In the genomic region with DNA sequence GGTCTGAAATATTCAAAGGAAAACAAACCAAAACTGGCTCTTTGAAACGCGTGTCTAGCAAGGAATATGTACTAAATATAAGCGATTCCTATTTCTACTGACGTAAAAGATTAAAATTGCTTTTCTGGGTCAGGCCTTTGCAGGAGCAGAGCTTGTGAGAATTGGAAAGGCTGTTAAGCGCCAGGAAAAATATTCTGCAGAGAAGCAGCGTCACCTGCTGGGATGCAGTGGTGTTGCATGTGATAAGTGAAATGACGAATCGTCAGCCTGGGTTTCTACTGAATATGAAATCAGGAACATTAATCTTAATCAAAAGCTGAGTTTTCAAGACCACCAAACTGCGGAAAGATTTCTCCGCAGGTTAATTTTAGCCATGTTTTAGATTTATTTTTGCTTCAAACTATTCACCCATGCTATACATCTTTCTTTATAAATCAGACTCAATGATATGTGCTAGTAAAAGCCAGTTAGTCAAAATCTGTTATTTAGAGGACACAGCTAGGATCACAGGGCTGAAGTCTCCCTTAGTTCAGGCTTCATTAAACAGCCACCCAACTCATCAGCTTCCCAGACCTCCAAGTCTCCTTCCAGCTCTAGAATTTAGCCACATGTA, we compare ENCODE assay signal across 8 cellular contexts.
DNase-seq lines count a peak whose midpoint lies in the region; ATAC-seq and TF ChIP-seq lines count a peak whose summit lies in the region.

No MANE protein-coding gene starts in this region.

- H3K27ac ChIP-seq in smooth muscle cell (ENCODE audit: low read depth) = no peak overlapping the region

- WGBS in smooth muscle cell (ENCODE audit: low lambda C conversion rate) = 11% methylated on average over 10 of the region's 10 CpGs

- ATAC-seq in GM19463 (IDR thresholded peaks at IDR 0.05; ENCODE audit: unreplicated experiment) = peak; percentile 75
- ATAC-seq in HG02623 (IDR thresholded peaks at IDR 0.05; ENCODE audit: unreplicated experiment) = no peak

- H3K27me3 Mint-ChIP-seq in brain = peaks cover 18% of the 10 kb centered on the region

- no peak overlapping the region for H3K9ac ChIP-seq in Loucy (ENCODE audit: low read depth, low read length, poor library complexity, severe bottlenecking)
- H3K9ac ChIP-seq in smooth muscle cell (ENCODE audit: low read depth) = no peak overlapping the region

- peak; percentile 68 for DNase-seq in BE2C
- DNase-seq in SW480 (ENCODE audit: low spot score) = peak; percentile 48
- peak; percentile 54 for DNase-seq in iPS-NIHi11 (ENCODE audit: low spot score)
- peak; percentile 6 for DNase-seq in smooth muscle cell (lab: John Stamatoyannopoulos, UW; ENCODE audit: unreplicated experiment)

- H3K4me1 ChIP-seq in BE2C = peaks cover 18% of the 10 kb centered on the region
- peaks cover 4% of the 10 kb centered on the region for H3K4me1 ChIP-seq in Loucy (ENCODE audit: insufficient read depth, low read length, poor library complexity, severe bottlenecking)
- H3K4me1 ChIP-seq in smooth muscle cell (ENCODE audit: low read depth) = no peaks in the 10 kb centered on the region

- H3K79me2 ChIP-seq in Loucy (ENCODE audit: insufficient read depth, low read length) (no peaks in the 10 kb centered on the region), smooth muscle cell (ENCODE audit: low read depth) (no peaks in the 10 kb centered on the region)

- H3K4me3 ChIP-seq in BE2C (ENCODE audit: low read depth, low read length) (no peak overlapping the region), Loucy (ENCODE audit: low read length, poor library complexity, severe bottlenecking) (no peak overlapping the region), smooth muscle cell (no peak overlapping the region)

- no peak overlapping the region for H3K4me2 ChIP-seq in Loucy (ENCODE audit: low read depth, low read length, poor library complexity, severe bottlenecking)
- H3K4me2 ChIP-seq in smooth muscle cell = no peak overlapping the region

- H3K4me1 Mint-ChIP-seq in brain = peaks cover 13% of the 10 kb centered on the region

- TF ChIP-seq CTCF in BE2C (IDR thresholded peaks at IDR 0.05; ENCODE audit: low read depth, low read length) = peak; percentile 98
- TF ChIP-seq CTCF in Loucy (conservative IDR thresholded peaks at IDR 0.05; ENCODE audit: low read length) = peak; percentile 98
- TF ChIP-seq CTCF in brain (conservative IDR thresholded peaks at IDR 0.05) = peak; percentile 97
- peak; percentile 97 for TF ChIP-seq CTCF in smooth muscle cell (IDR thresholded peaks at IDR 0.05; ENCODE audit: borderline replicate concordance, insufficient read depth, poor library complexity, severe bottlenecking)

- no peaks in the 10 kb centered on the region for H3K36me3 Mint-ChIP-seq in brain

- H4K20me1 ChIP-seq in Loucy (ENCODE audit: insufficient read depth, low read length, poor library complexity, severe bottlenecking) (no peaks in the 10 kb centered on the region), smooth muscle cell (ENCODE audit: low read depth) (no peaks in the 10 kb centered on the region)

- H3K9me3 ChIP-seq in BE2C (no peaks in the 10 kb centered on the region), Loucy (ENCODE audit: insufficient read depth, low read depth, low read length) (no peaks in the 10 kb centered on the region), smooth muscle cell (replicated peaks; ENCODE audit: low read depth) (no peaks in the 10 kb centered on the region)

- H3K36me3 ChIP-seq in BE2C (no peaks in the 10 kb centered on the region), Loucy (ENCODE audit: insufficient read depth, low read length) (no peaks in the 10 kb centered on the region), smooth muscle cell (ENCODE audit: low read depth) (no peaks in the 10 kb centered on the region)

- H3F3A ChIP-seq in Loucy (ENCODE audit: low read depth) (no peaks in the 10 kb centered on the region), smooth muscle cell (ENCODE audit: low read depth) (no peaks in the 10 kb centered on the region)

- no peak overlapping the region for H3K4me3 Mint-ChIP-seq in brain

- H2AFZ ChIP-seq in Loucy (ENCODE audit: low read length) (peak overlapping the region; percentile 71), smooth muscle cell (ENCODE audit: low read depth) (no peak overlapping the region)

- H3K27me3 ChIP-seq in BE2C = no peaks in the 10 kb centered on the region
- no peaks in the 10 kb centered on the region for H3K27me3 ChIP-seq in Loucy (ENCODE audit: insufficient read depth, low read length, poor library complexity, severe bottlenecking)
- H3K27me3 ChIP-seq in smooth muscle cell (ENCODE audit: low read depth) = peaks cover 3% of the 10 kb centered on the region

- H3K9me2 ChIP-seq in Loucy (replicated peaks; ENCODE audit: low read depth, low read length) = no peaks in the 10 kb centered on the region

- peak overlapping the region; percentile 15 to 77 (median 52) for H3K27ac Mint-ChIP-seq in brain

- H3K9me3 Mint-ChIP-seq in brain = peaks cover 0 to 14% (median 3%) of the 10 kb centered on the region in 5 experiments

Comparison
In these comparisons a context has a peak if more than half of its experiments do, and no peak if none do; other contexts are left out.
1. DNase-seq: peak in every context shown above with its lines; median percentile 68 in BE2C; 54 in iPS-NIHi11; 48 in SW480; 6 in smooth muscle cell.